In the genomic region with DNA sequence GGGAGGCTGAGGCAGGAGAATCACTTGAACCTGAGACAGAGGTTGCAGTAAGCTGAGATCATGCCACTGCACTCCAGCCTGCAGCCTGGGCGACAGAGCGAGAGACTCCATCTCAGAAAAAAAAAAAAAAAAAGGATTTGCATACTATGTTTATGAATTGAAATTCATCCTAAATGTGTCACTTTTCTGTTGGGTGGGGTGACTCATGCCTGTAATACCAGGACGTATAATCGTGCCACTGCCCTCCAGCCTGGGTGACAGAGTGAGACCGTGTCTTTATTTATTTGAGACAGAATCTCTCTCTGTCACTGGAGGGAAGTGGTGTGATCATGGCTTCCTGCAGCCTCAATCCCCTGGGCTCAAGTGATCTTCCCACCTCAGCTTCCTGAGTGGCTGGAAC, we compare ENCODE assay signal across 10 cellular contexts. TPM values are rescaled to one million over a fixed set of nuclear protein-coding genes. Genes with fewer than 3 reads are reported as not detected.
DNase-seq lines count a peak whose midpoint lies in the region; ATAC-seq and TF ChIP-seq lines count a peak whose summit lies in the region.
"Had no signal": no experiment of that assay in that cellular context is flagged by ENCODE, and none has a peak within 500 bp of the region (broad histone marks: within the 10 kb centered on the region; RNA-seq: fewer than 3 reads in every experiment).

No MANE protein-coding gene starts in this region.

- peaks cover 45% of the 10 kb centered on the region for H3K4me1 Mint-ChIP-seq in activated B cell treated with CpG ODN at 0.5 μM for 24 hours

- DNase-seq in activated B cell treated with CpG ODN at 0.5 μM for 24 hours (no peak), thyroid gland (no peak), prostate gland (ENCODE audit: low spot score) (no peak)
- peak; percentile 65 to 66 for DNase-seq in stimulated activated CD4-positive, alpha-beta T cell treated with anti-CD3 and anti-CD28 coated beads, Interleukin-15, amount 100 ng/mL, for 48 hours (ENCODE audit: low read depth in 2 of 2)
- DNase-seq: aorta, gastrocnemius medialis, NCI-H187 treated with DMSO at 0.1 percent for 48 hours had no signal

- CTCF ChIA-PET in activated B cell treated with CpG ODN at 0.5 μM for 24 hours (lab: Charles Lee) = no interaction called here

- H3K27me3 ChIP-seq in thyroid gland = no peaks in the 10 kb centered on the region
- H3K27me3 ChIP-seq in prostate gland (replicated peaks; ENCODE audit: insufficient read depth) = no peaks in the 10 kb centered on the region
- H3K27me3 ChIP-seq: gastrocnemius medialis had no signal

- H3K9me3 Mint-ChIP-seq in activated B cell treated with CpG ODN at 0.5 μM for 24 hours = peaks cover 3% of the 10 kb centered on the region

- H3K27ac ChIP-seq in thyroid gland = no peak overlapping the region
- no peak overlapping the region for H3K27ac ChIP-seq in prostate gland

- POLR2A ChIA-PET in activated B cell treated with CpG ODN at 0.5 μM for 24 hours (lab: Charles Lee) = interaction anchor here (0.6 to 2.0 kb wide), 3 partner anchors 13 to 154 kb away, joined by 3 to 8 read pairs (median 4); a partner anchor contains a TSS

- TF ChIP-seq POLR2A in thyroid gland (IDR thresholded peaks at IDR 0.05) (no peak), prostate gland (IDR thresholded peaks at IDR 0.05) (no peak)

- ATAC-seq in GM18907 (IDR thresholded peaks at IDR 0.05; ENCODE audit: unreplicated experiment) = peak; percentile 69
- ATAC-seq in HG02610 (IDR thresholded peaks at IDR 0.05; ENCODE audit: unreplicated experiment) = peak; percentile 77
- ATAC-seq in activated B cell treated with CpG ODN at 0.5 μM for 24 hours (ENCODE audit: low read depth) = peak; percentile 85
- no peak for ATAC-seq in GM19351 (IDR thresholded peaks at IDR 0.05; ENCODE audit: unreplicated experiment)

- intact Hi-C loops in activated B cell treated with CpG ODN at 0.5 μM for 24 hours (cut with micrococcal nuclease) = loop anchor here (10.0 kb wide), 1 partner anchor 220 kb away; a partner anchor contains a TSS
- intact Hi-C loops in thyroid gland (cut with DNase I) = no loop called here
- intact Hi-C loops in prostate gland (cut with DNase I) = no loop called here

- no peaks in the 10 kb centered on the region for H3K27me3 Mint-ChIP-seq in activated B cell treated with CpG ODN at 0.5 μM for 24 hours

- peak overlapping the region; percentile 63 for H3K27ac Mint-ChIP-seq in activated B cell treated with CpG ODN at 0.5 μM for 24 hours

- 73 to 75% methylated on average over 5 of the region's 5 CpGs for WGBS in thyroid gland, 2 donors
- 88% methylated on average over 5 of the region's 5 CpGs for WGBS in prostate gland

- H3K9me3 ChIP-seq in thyroid gland (no peaks in the 10 kb centered on the region), prostate gland (no peaks in the 10 kb centered on the region)
- H3K9me3 ChIP-seq: gastrocnemius medialis had no signal

- no peak overlapping the region for H3K4me3 Mint-ChIP-seq in activated B cell treated with CpG ODN at 0.5 μM for 24 hours

- H3K4me1 ChIP-seq in thyroid gland (peaks cover 7 to 10% of the 10 kb centered on the region in 2 donors), prostate gland (replicated peaks) (no peaks in the 10 kb centered on the region)

- TF ChIP-seq CTCF in activated B cell treated with CpG ODN at 0.5 μM for 24 hours (IDR thresholded peaks at IDR 0.05) (no peak), thyroid gland (IDR thresholded peaks at IDR 0.05) (no peak), prostate gland (IDR thresholded peaks at IDR 0.05) (no peak)

- peaks cover 19% of the 10 kb centered on the region for H3K36me3 Mint-ChIP-seq in activated B cell treated with CpG ODN at 0.5 μM for 24 hours (ENCODE audit: low read depth)

- H3K36me3 ChIP-seq in thyroid gland = peaks cover 0 to 3% of the 10 kb centered on the region in 2 donors
- no peaks in the 10 kb centered on the region for H3K36me3 ChIP-seq in prostate gland

- no peak overlapping the region for H3K4me3 ChIP-seq in thyroid gland (replicated peaks in 1 of 3)
- H3K4me3 ChIP-seq in prostate gland = no peak overlapping the region
- H3K4me3 ChIP-seq: gastrocnemius medialis had no signal

RNA-seq across cellular contexts. Expression of a gene that starts 5.8 kb away (rescaled TPM):
- 17.0 and 21.0 TPM in 2 replicates for total RNA-seq in activated B cell treated with CpG ODN at 0.5 μM for 24 hours
- total RNA-seq in thyroid gland = 10 to 100 TPM in 2 of 4 donors, 1 to 10 TPM in 2; 6.7 to 12.5 (median 9.7) TPM
- 10 to 100 TPM in 1 of 2 donors, 1 to 10 TPM in 1; 8.9 to 15.9 TPM for total RNA-seq in prostate gland

RNA-seq across cellular contexts. Expression of a gene that starts 16.8 kb away (rescaled TPM):
- 28.5 and 34.1 TPM in 2 replicates for total RNA-seq in activated B cell treated with CpG ODN at 0.5 μM for 24 hours
- total RNA-seq in thyroid gland = 10 to 100 TPM; 11.3 to 18.0 (median 15.1) TPM
- 10 to 100 TPM; 10.7 to 20.7 TPM for total RNA-seq in prostate gland

RNA-seq across cellular contexts. Expression of a gene that starts 49.9 kb away (rescaled TPM):
- total RNA-seq in activated B cell treated with CpG ODN at 0.5 μM for 24 hours (21.6 and 21.7 TPM in 2 replicates), thyroid gland (10 to 100 TPM; 13.8 to 28.5 (median 21.3) TPM), prostate gland (10 to 100 TPM; 30.0 to 33.2 TPM)

Comparison
In these comparisons a context has a peak if more than half of its experiments do, and no peak if none do; other contexts are left out.
1. DNase-seq: peak in stimulated activated CD4-positive, alpha-beta T cell treated with anti-CD3 and anti-CD28 coated beads, Interleukin-15, amount 100 ng/mL, for 48 hours (2 of 2); none in activated B cell treated with CpG ODN at 0.5 μM for 24 hours (single experiment), thyroid gland (0 of 2) and prostate gland (single experiment).